In genomic region chr11:117865546-117865945, GRCh38 we compare ENCODE assay signal across 5 cellular contexts. TPM values are rescaled to one million over a fixed set of nuclear protein-coding genes. Genes with fewer than 3 reads are reported as not detected.
"Had no signal": no experiment of that assay in that cellular context is flagged by ENCODE, and none has a peak within 500 bp of the region (broad histone marks: within the 10 kb centered on the region; RNA-seq: fewer than 3 reads in every experiment).

No MANE protein-coding gene starts in this region.

RNA-seq across cellular contexts. Expression of gene FXYD6, which starts 10.9 kb away (rescaled TPM):
- total RNA-seq: fibroblast of villous mesenchyme, foreskin keratinocyte had no signal
- polyA plus RNA-seq: immature natural killer cell had no signal

RNA-seq across cellular contexts. Expression of gene FXYD2, which starts 41.0 kb away (rescaled TPM):
- total RNA-seq: chondrocyte, fibroblast of villous mesenchyme, foreskin keratinocyte, mammary epithelial cell had no signal
